Comparison of ENCODE assay signal across 8 cellular contexts in genomic region chrX:76145591-76146309, GRCh38. TPM values are rescaled to one million over a fixed set of nuclear protein-coding genes. Genes with fewer than 3 reads are reported as not detected.
DNase-seq lines count a peak whose midpoint lies in the region; ATAC-seq and TF ChIP-seq lines count a peak whose summit lies in the region.
"Not testable (repeated sequence)": the region's sequence is repeated elsewhere in the genome, so short reads cannot be mapped to it uniquely, and the experiment has no call there.

No MANE protein-coding gene starts in this region.

- H3K9me3 ChIP-seq in HAP-1; HUES6 (ENCODE audit: control insufficient read depth, insufficient read depth, low read depth, low read length); fibroblast of lung (ENCODE audit: control insufficient read depth, insufficient read depth, low read depth, low read length); suprapubic skin: not testable (repeated sequence)

- H3K4me3 Mint-ChIP-seq in naive thymus-derived CD8-positive, alpha-beta T cell, result peak overlapping the region; percentile 56 to 93 (median 85)

- H3K4me2 ChIP-seq in fibroblast of lung (ENCODE audit: extremely low read depth, insufficient read depth, low read length), result peak overlapping the region; percentile 75

- not testable (repeated sequence) for H3K9me3 Mint-ChIP-seq in naive thymus-derived CD8-positive, alpha-beta T cell

- H3K4me1 Mint-ChIP-seq in naive thymus-derived CD8-positive, alpha-beta T cell, result peaks cover 7 to 22% (median 16%) of the 10 kb centered on the region in 4 donors

- WGBS in suprapubic skin, result 9% methylated on average over 7 of the region's 23 CpGs

- peak; percentile 27 for DNase-seq in GM06990 (ENCODE audit: extremely low read depth, insufficient read length)
- peak in 1 of 2 experiments; percentile 53 for DNase-seq in HAP-1 (ENCODE audit: low spot score in 2 of 2)
- peak; percentile 49 for DNase-seq in RPMI8226
- DNase-seq in activated effector memory CD4-positive, alpha-beta T cell treated with Interleukin-2 at 50 U/mL for 16 hours, result peak; percentile 25
- peak in 1 of 2 donors; percentile 25 for DNase-seq in fibroblast of lung (ENCODE audit: low read depth in 2 of 2)
- DNase-seq in naive thymus-derived CD8-positive, alpha-beta T cell, result peak; percentile 8 to 82 (median 43)
- DNase-seq in suprapubic skin (ENCODE audit: low spot score in 2 of 2), result not testable (repeated sequence)

- H2AFZ ChIP-seq in fibroblast of lung (ENCODE audit: low read length), result peak overlapping the region; percentile 30

- H3K27me3 Mint-ChIP-seq in naive thymus-derived CD8-positive, alpha-beta T cell, result not testable (repeated sequence)

- TF ChIP-seq CTCF in GM06990 (IDR thresholded peaks at IDR 0.05; ENCODE audit: insufficient read depth, low read length, poor library complexity, severe bottlenecking); fibroblast of lung (conservative IDR thresholded peaks at IDR 0.05 in 1 of 2, IDR thresholded peaks at IDR 0.05 in 1 of 2; ENCODE audit: low read depth in 1 of 2, low read length in 2 of 2); suprapubic skin (IDR thresholded peaks at IDR 0.05): not testable (repeated sequence)

- not testable (repeated sequence) for H3K27ac ChIP-seq in HUES6 (ENCODE audit: low read depth, low read length); fibroblast of lung (ENCODE audit: insufficient read depth, low read length)
- peak overlapping the region; percentile 41 for H3K27ac ChIP-seq in suprapubic skin

- peak; percentile 52 to 60 for ATAC-seq in naive thymus-derived CD8-positive, alpha-beta T cell

- peak overlapping the region; percentile 74 to 99 (median 96) for H3K27ac Mint-ChIP-seq in naive thymus-derived CD8-positive, alpha-beta T cell

- TF ChIP-seq POLR2A in suprapubic skin (IDR thresholded peaks at IDR 0.05), result not testable (repeated sequence)

- peak overlapping the region; percentile 40; the same call in 1 of the 2 replicates for H3K4me3 ChIP-seq in GM06990 (replicated peaks; ENCODE audit: low read depth, low read length)
- H3K4me3 ChIP-seq in HAP-1, result peak overlapping the region; percentile 19
- peak overlapping the region; percentile 70 for H3K4me3 ChIP-seq in HUES6 (ENCODE audit: low read depth, low read length)
- H3K4me3 ChIP-seq in fibroblast of lung (replicated peaks in 1 of 4; ENCODE audit: control extremely low read depth in 1 of 4, insufficient read depth in 1 of 4, low read depth in 3 of 4, low read length in 4 of 4), result peak overlapping the region in 1 of 4 experiments; percentile 51
- H3K4me3 ChIP-seq in suprapubic skin, result peak overlapping the region; percentile 20

- peak overlapping the region; percentile 68 for H3K9ac ChIP-seq in HUES6 (ENCODE audit: low read length)
- H3K9ac ChIP-seq in fibroblast of lung (ENCODE audit: insufficient read depth, low read length), result not testable (repeated sequence)

- H3K4me1 ChIP-seq in HAP-1 (peaks cover 21% of the 10 kb centered on the region), HUES6 (ENCODE audit: control insufficient read depth, insufficient read depth, low read length) (peaks cover 18% of the 10 kb centered on the region)
- not testable (repeated sequence) for H3K4me1 ChIP-seq in fibroblast of lung (ENCODE audit: control insufficient read depth, extremely low read depth, insufficient read depth, low read length); suprapubic skin

- not testable (repeated sequence) for H3K27me3 ChIP-seq in GM06990 (replicated peaks; ENCODE audit: control insufficient read depth, insufficient read depth, low read length); HAP-1 (ENCODE audit: low read depth); HUES6 (ENCODE audit: control insufficient read depth, insufficient read depth, low read length); fibroblast of lung (ENCODE audit: control insufficient read depth, insufficient read depth, low read length); suprapubic skin

- not testable (repeated sequence) for H3K79me2 ChIP-seq in fibroblast of lung (ENCODE audit: control insufficient read depth, insufficient read depth, low read length)

- H3K36me3 Mint-ChIP-seq in naive thymus-derived CD8-positive, alpha-beta T cell, result not testable (repeated sequence)

- H3K36me3 ChIP-seq in GM06990 (ENCODE audit: control insufficient read depth, insufficient read depth, low read length); HAP-1 (replicated peaks); HUES6 (ENCODE audit: control insufficient read depth, insufficient read depth, low read length); fibroblast of lung (ENCODE audit: control insufficient read depth, insufficient read depth, low read length); suprapubic skin: not testable (repeated sequence)

- POLR2A ChIA-PET in naive thymus-derived CD8-positive, alpha-beta T cell (lab: Charles Lee), result not testable (repeated sequence)

- not testable (repeated sequence) for TF ChIP-seq EP300 in suprapubic skin (IDR thresholded peaks at IDR 0.05)

- in situ Hi-C loops in HAP-1 (cut with MboI; ENCODE audit: low sequenced_read_pairs), result not testable (repeated sequence)

- H4K20me1 ChIP-seq in fibroblast of lung (ENCODE audit: control insufficient read depth, extremely low read depth, insufficient read depth, low read length), result not testable (repeated sequence)

RNA-seq across cellular contexts. Expression of gene PBDC1, which starts 27.1 kb away (rescaled TPM):
- 18.5 and 21.8 TPM in 2 replicates for total RNA-seq in fibroblast of lung
- polyA plus RNA-seq in fibroblast of lung, result 30.2 and 31.2 TPM in 2 replicates
- 43.0 and 46.5 TPM in 2 replicates for polyA plus RNA-seq in fibroblast of lung (2012)
- 4.0 and 9.0 TPM in 2 replicates for polyA minus RNA-seq in fibroblast of lung (ENCODE audit: low replicate concordance)
- 10 to 100 TPM; 23.9 to 26.3 TPM for total RNA-seq in naive thymus-derived CD8-positive, alpha-beta T cell
- 10 to 100 TPM; 31.6 to 54.1 (median 36.9) TPM for polyA plus RNA-seq in naive thymus-derived CD8-positive, alpha-beta T cell
- total RNA-seq in suprapubic skin, result 10 to 100 TPM; 11.3 to 22.7 (median 16.2) TPM
